2 cellular contexts compared by ENCODE assay signal in the genomic region with DNA sequence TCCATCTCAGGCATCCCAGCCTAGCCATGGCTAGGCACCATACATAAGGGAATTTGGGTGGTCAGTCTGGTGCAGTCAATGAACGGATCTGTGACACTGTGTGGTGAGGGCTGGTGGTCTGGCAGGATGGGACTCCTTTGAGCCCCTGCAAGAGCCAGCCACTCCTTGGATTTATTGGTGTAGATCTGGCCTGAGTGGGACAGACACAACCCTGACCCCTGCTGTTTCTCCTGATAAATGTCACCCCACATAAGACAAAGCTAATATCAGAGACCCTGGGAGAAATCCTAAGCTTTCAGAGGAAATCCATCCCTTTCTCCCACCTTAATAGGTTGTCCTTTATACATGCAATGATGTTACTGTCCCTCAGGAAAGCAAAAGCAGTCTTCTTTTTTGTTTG.
TF ChIP-seq lines count a peak whose summit lies in the region.

No MANE protein-coding gene starts in this region.

TF ChIP-seq in WTC11, 78 proteins besides CTCF, POLR2A, EP300 and RAD21 (continued from another document):
- TF ChIP-seq, protein P1, sequence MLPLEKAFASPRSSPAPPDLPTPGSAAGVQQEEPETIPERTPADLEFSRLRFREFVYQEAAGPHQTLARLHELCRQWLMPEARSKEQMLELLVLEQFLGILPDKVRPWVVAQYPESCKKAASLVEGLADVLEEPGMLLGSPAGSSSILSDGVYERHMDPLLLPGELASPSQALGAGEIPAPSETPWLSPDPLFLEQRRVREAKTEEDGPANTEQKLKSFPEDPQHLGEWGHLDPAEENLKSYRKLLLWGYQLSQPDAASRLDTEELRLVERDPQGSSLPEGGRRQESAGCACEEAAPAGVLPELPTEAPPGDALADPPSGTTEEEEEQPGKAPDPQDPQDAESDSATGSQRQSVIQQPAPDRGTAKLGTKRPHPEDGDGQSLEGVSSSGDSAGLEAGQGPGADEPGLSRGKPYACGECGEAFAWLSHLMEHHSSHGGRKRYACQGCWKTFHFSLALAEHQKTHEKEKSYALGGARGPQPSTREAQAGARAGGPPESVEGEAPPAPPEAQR (CRISPR knock-in tag; IDR thresholded peaks at IDR 0.05), result no peak
- TF ChIP-seq ZNF416 (CRISPR knock-in tag; IDR thresholded peaks at IDR 0.05) (no peak), ZNF671 (CRISPR knock-in tag; IDR thresholded peaks at IDR 0.05) (no peak), GTF2I (CRISPR knock-in tag; conservative IDR thresholded peaks at IDR 0.05) (no peak), NFATC4 (CRISPR knock-in tag; IDR thresholded peaks at IDR 0.05) (no peak), NR2C2 (CRISPR knock-in tag; IDR thresholded peaks at IDR 0.05) (no peak)
- TF ChIP-seq, protein P2, sequence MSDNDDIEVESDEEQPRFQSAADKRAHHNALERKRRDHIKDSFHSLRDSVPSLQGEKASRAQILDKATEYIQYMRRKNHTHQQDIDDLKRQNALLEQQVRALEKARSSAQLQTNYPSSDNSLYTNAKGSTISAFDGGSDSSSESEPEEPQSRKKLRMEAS (CRISPR knock-in tag; IDR thresholded peaks at IDR 0.05), result no peak
- TF ChIP-seq, protein P3, sequence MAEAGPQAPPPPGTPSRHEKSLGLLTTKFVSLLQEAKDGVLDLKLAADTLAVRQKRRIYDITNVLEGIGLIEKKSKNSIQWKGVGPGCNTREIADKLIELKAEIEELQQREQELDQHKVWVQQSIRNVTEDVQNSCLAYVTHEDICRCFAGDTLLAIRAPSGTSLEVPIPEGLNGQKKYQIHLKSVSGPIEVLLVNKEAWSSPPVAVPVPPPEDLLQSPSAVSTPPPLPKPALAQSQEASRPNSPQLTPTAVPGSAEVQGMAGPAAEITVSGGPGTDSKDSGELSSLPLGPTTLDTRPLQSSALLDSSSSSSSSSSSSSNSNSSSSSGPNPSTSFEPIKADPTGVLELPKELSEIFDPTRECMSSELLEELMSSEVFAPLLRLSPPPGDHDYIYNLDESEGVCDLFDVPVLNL (CRISPR knock-in tag; IDR thresholded peaks at IDR 0.05; ENCODE audit: borderline replicate concordance, low read depth), result no peak
- TF ChIP-seq, protein P4, sequence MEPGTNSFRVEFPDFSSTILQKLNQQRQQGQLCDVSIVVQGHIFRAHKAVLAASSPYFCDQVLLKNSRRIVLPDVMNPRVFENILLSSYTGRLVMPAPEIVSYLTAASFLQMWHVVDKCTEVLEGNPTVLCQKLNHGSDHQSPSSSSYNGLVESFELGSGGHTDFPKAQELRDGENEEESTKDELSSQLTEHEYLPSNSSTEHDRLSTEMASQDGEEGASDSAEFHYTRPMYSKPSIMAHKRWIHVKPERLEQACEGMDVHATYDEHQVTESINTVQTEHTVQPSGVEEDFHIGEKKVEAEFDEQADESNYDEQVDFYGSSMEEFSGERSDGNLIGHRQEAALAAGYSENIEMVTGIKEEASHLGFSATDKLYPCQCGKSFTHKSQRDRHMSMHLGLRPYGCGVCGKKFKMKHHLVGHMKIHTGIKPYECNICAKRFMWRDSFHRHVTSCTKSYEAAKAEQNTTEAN (CRISPR knock-in tag; IDR thresholded peaks at IDR 0.05), result no peak

TF ChIP-seq in liver, 16 proteins besides CTCF, POLR2A, EP300 and RAD21 (continued from another document):
- TF ChIP-seq FOXA2 (IDR thresholded peaks at IDR 0.05) (no peak), NR2F2 (IDR thresholded peaks at IDR 0.05) (no peak), GABPA (IDR thresholded peaks at IDR 0.05 in 1 of 2, conservative IDR thresholded peaks at IDR 0.05 in 1 of 2) (no peak), TAF1 (conservative IDR thresholded peaks at IDR 0.05) (no peak), RXRA (IDR thresholded peaks at IDR 0.05) (no peak), HNF4A (conservative IDR thresholded peaks at IDR 0.05) (no peak), EGR1 (IDR thresholded peaks at IDR 0.05; ENCODE audit: low read depth in 2 of 2) (no peak), JUND (IDR thresholded peaks at IDR 0.05) (no peak)
- TF ChIP-seq, protein P5, sequence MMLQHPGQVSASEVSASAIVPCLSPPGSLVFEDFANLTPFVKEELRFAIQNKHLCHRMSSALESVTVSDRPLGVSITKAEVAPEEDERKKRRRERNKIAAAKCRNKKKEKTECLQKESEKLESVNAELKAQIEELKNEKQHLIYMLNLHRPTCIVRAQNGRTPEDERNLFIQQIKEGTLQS (IDR thresholded peaks at IDR 0.05), result no peak
- TF ChIP-seq, protein P2 (IDR thresholded peaks at IDR 0.05), result no peak
- TF ChIP-seq, protein P6, sequence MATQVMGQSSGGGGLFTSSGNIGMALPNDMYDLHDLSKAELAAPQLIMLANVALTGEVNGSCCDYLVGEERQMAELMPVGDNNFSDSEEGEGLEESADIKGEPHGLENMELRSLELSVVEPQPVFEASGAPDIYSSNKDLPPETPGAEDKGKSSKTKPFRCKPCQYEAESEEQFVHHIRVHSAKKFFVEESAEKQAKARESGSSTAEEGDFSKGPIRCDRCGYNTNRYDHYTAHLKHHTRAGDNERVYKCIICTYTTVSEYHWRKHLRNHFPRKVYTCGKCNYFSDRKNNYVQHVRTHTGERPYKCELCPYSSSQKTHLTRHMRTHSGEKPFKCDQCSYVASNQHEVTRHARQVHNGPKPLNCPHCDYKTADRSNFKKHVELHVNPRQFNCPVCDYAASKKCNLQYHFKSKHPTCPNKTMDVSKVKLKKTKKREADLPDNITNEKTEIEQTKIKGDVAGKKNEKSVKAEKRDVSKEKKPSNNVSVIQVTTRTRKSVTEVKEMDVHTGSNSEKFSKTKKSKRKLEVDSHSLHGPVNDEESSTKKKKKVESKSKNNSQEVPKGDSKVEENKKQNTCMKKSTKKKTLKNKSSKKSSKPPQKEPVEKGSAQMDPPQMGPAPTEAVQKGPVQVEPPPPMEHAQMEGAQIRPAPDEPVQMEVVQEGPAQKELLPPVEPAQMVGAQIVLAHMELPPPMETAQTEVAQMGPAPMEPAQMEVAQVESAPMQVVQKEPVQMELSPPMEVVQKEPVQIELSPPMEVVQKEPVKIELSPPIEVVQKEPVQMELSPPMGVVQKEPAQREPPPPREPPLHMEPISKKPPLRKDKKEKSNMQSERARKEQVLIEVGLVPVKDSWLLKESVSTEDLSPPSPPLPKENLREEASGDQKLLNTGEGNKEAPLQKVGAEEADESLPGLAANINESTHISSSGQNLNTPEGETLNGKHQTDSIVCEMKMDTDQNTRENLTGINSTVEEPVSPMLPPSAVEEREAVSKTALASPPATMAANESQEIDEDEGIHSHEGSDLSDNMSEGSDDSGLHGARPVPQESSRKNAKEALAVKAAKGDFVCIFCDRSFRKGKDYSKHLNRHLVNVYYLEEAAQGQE (IDR thresholded peaks at IDR 0.05), result no peak
